ENCODE assay signal across 17 cellular contexts in genomic region chr2:100011272-100011711, GRCh38.
DNase-seq lines count a peak whose midpoint lies in the region; ATAC-seq and TF ChIP-seq lines count a peak whose summit lies in the region.
"Had no signal": no experiment of that assay in that cellular context is flagged by ENCODE, and none has a peak within 500 bp of the region (broad histone marks: within the 10 kb centered on the region; RNA-seq: fewer than 3 reads in every experiment).

No MANE protein-coding gene starts in this region.

- TF ChIP-seq POLR2A in upper lobe of left lung (IDR thresholded peaks at IDR 0.05) (no peak), tibial nerve (IDR thresholded peaks at IDR 0.05) (no peak)

- no peak overlapping the region for H3K4me3 ChIP-seq in upper lobe of left lung
- no peak overlapping the region for H3K4me3 ChIP-seq in tibial nerve
- H3K4me3 ChIP-seq: gastrocnemius medialis had no signal

- 65 to 70% methylated on average over 4 to 5 of the region's 5 CpGs for WGBS in upper lobe of left lung, 2 donors
- WGBS in tibial nerve, 2 donors, result 32 to 51% methylated on average over 5 of the region's 5 CpGs

- peaks cover 0 to 16% (median 9%) of the 10 kb centered on the region in 4 donors for H3K4me1 ChIP-seq in upper lobe of left lung
- peaks cover 0 to 15% (median 0%) of the 10 kb centered on the region in 4 donors for H3K4me1 ChIP-seq in tibial nerve
- H3K4me1 ChIP-seq: gastrocnemius medialis had no signal

- H3K27ac ChIP-seq in upper lobe of left lung (no peak overlapping the region), tibial nerve (no peak overlapping the region)
- H3K27ac ChIP-seq: C4-2B, gastrocnemius medialis had no signal

- no peak for TF ChIP-seq EP300 in upper lobe of left lung (IDR thresholded peaks at IDR 0.05)
- no peak for TF ChIP-seq EP300 in tibial nerve (IDR thresholded peaks at IDR 0.05)

- H3K27me3 ChIP-seq in upper lobe of left lung, result no peaks in the 10 kb centered on the region
- no peaks in the 10 kb centered on the region for H3K27me3 ChIP-seq in tibial nerve

- peaks cover 0 to 11% (median 4%) of the 10 kb centered on the region in 4 donors for H3K36me3 ChIP-seq in upper lobe of left lung
- peaks cover 0 to 11% (median 0%) of the 10 kb centered on the region in 3 donors for H3K36me3 ChIP-seq in tibial nerve
- H3K36me3 ChIP-seq: gastrocnemius medialis had no signal

- no peak for ATAC-seq in upper lobe of left lung (ENCODE audit: low FRiP score in 2 of 2)
- ATAC-seq: activated CD8-positive, alpha-beta T cell treated with anti-CD3 and anti-CD28 coated beads, Interleukin-2, amount 10 ng/mL, durations not matched to agents 7 days and 5 days; gastrocnemius medialis; left colon; Panc1 had no signal

- TF ChIP-seq CTCF in upper lobe of left lung (IDR thresholded peaks at IDR 0.05), result no peak
- no peak for TF ChIP-seq CTCF in tibial nerve (IDR thresholded peaks at IDR 0.05)

- H3K9me3 ChIP-seq in upper lobe of left lung (no peaks in the 10 kb centered on the region), tibial nerve (no peaks in the 10 kb centered on the region)
- H3K9me3 ChIP-seq: gastrocnemius medialis had no signal

- DNase-seq in AG08395 (ENCODE audit: low spot score), result peak; percentile 83
- DNase-seq in HS-5 (ENCODE audit: low read depth), result peak; percentile 99
- peak; percentile 24 for DNase-seq in cerebellar cortex (ENCODE audit: low spot score)
- peak; percentile 1 for DNase-seq in myocyte (ENCODE audit: low read depth)
- no peak for DNase-seq in COLO829 (ENCODE audit: low spot score)
- DNase-seq in upper lobe of left lung, result no peak
- DNase-seq in tibial nerve (ENCODE audit: low spot score in 2 of 2), result no peak
- DNase-seq in NCI-H510A treated with DMSO at 0.1 percent for 48 hours (lab: John Stamatoyannopoulos, UW), result no peak
- DNase-seq: activated CD8-positive, alpha-beta T cell treated with anti-CD3 and anti-CD28 coated beads, Interleukin-2, amount 10 ng/mL, durations not matched to agents 7 days and 5 days; activated naive CD4-positive, alpha-beta T cell treated with anti-CD3 and anti-CD28 coated beads, Interleukin-2, amount 50 U/mL, for 16 hours; gastrocnemius medialis; GF-D8; left colon; MM.1S; stimulated activated CD4-positive, alpha-beta T cell treated with anti-CD3 and anti-CD28 coated beads, Interleukin-12 subunit alpha, Interleukin-12 subunit beta, amount 100 ng/mL, for 4 hours had no signal

Comparison
In these comparisons a context has a peak if more than half of its experiments do, and no peak if none do; other contexts are left out.
1. DNase-seq: peak in AG08395 (single experiment), HS-5 (single experiment), cerebellar cortex (single experiment) and myocyte (single experiment); none in COLO829 (single experiment), upper lobe of left lung (0 of 2), tibial nerve (0 of 2) and NCI-H510A treated with DMSO at 0.1 percent for 48 hours (single experiment).